ENCODE assay signal across 8 cellular contexts in genomic region chr15:21324720-21325460, GRCh38.
A peak's percentile ranks its signal among the peaks of the same experiment; 100 is the strongest.
DNase-seq lines count a peak whose midpoint lies in the region; ATAC-seq and TF ChIP-seq lines count a peak whose summit lies in the region.
"Not testable (repeated sequence)": the region's sequence is repeated elsewhere in the genome, so short reads cannot be mapped to it uniquely, and the experiment has no call there.

No MANE protein-coding gene starts in this region.

- H3K27ac Mint-ChIP-seq in naive B cell = not testable (repeated sequence)

- peak overlapping the region in 6 of 8 donors; percentile 44 to 81 (median 68) for H3K4me3 Mint-ChIP-seq in naive B cell

- H3K36me3 ChIP-seq in thyroid gland = not testable (repeated sequence)

- WGBS in thyroid gland, 2 donors = 11% methylated on average over 8 of the region's 68 CpGs; no CpG with 5 or more reads in 1 of the 2 donors

- TF ChIP-seq CTCF in thyroid gland (IDR thresholded peaks at IDR 0.05) = not testable (repeated sequence)

- not testable (repeated sequence) for H3K4me1 Mint-ChIP-seq in naive B cell

- intact Hi-C loops in Right ventricle myocardium inferior (cut with DNase I); thyroid gland (cut with DNase I): not testable (repeated sequence)

- H3K27ac ChIP-seq in thyroid gland = not testable (repeated sequence)

- H3K4me3 ChIP-seq in thyroid gland (replicated peaks in 1 of 3) = not testable (repeated sequence)

- not testable (repeated sequence) for H3K9me3 Mint-ChIP-seq in naive B cell

- H3K27me3 ChIP-seq in thyroid gland = not testable (repeated sequence)

- peak; percentile 78 for ATAC-seq in HG02759 (IDR thresholded peaks at IDR 0.05; ENCODE audit: unreplicated experiment)
- peak; percentile 69 for ATAC-seq in Right ventricle myocardium inferior
- peak; percentile 51 to 58 for ATAC-seq in naive B cell (ENCODE audit: low read depth in 2 of 2)

- not testable (repeated sequence) for H3K4me1 ChIP-seq in thyroid gland

- not testable (repeated sequence) for H3K36me3 Mint-ChIP-seq in naive B cell

- H3K9me3 ChIP-seq in thyroid gland = not testable (repeated sequence)

- peak; percentile 1 to 13 for DNase-seq in activated CD4-positive, alpha-beta T cell treated with anti-CD3 and anti-CD28 coated beads for 4 hours
- DNase-seq in activated T-cell treated with anti-CD3 and anti-CD28 coated beads for 48 hours (ENCODE audit: low read depth) (peak; percentile 61), naive B cell (peak; percentile 12), thyroid gland (peak; percentile 2 to 3)
- DNase-seq in activated naive CD4-positive, alpha-beta T cell treated with anti-CD3 and anti-CD28 coated beads, Interleukin-2, amount 50 U/mL, for 16 hours = peak; percentile 13
- not testable (repeated sequence) for DNase-seq in Right ventricle myocardium inferior (ENCODE audit: missing footprints)
- DNase-seq in stimulated activated CD4-positive, alpha-beta T cell treated with anti-CD3 and anti-CD28 coated beads, Interleukin-2, amount 100 ng/mL, for 4 hours (ENCODE audit: low read depth) = peak; percentile 26

- TF ChIP-seq POLR2A in thyroid gland (IDR thresholded peaks at IDR 0.05) = not testable (repeated sequence)

- not testable (repeated sequence) for H3K27me3 Mint-ChIP-seq in naive B cell
